In the genomic region with DNA sequence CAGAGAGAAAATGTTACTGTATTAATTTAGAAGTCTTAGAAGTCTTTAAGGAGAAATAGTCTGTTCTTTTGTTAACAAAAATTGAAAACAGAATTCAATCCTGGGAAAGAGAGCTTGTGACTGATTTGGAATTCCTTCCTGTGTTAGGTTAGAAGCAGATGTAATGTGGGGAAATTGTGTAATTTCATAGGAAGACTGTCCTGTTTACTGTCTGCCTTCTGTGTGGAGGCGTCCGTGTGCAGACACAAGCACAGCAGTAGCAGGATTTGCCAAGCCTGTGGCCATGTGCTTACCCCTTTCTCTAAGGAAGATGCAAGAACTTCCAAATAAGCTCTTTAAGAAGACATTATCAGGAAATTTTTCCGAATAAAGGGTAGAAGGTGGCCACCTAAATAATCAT, we compare ENCODE assay signal across 1 cellular context.
TF ChIP-seq lines count a peak whose summit lies in the region.

No MANE protein-coding gene starts in this region.

TF ChIP-seq in IMR-90, 13 proteins besides CTCF, POLR2A, EP300 and RAD21 (continued from another document):
- TF ChIP-seq, protein P1, sequence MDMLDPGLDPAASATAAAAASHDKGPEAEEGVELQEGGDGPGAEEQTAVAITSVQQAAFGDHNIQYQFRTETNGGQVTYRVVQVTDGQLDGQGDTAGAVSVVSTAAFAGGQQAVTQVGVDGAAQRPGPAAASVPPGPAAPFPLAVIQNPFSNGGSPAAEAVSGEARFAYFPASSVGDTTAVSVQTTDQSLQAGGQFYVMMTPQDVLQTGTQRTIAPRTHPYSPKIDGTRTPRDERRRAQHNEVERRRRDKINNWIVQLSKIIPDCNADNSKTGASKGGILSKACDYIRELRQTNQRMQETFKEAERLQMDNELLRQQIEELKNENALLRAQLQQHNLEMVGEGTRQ (IDR thresholded peaks at IDR 0.05; ENCODE audit: low read depth, low read length) = no peak
- TF ChIP-seq MXI1 (IDR thresholded peaks at IDR 0.05; ENCODE audit: borderline replicate concordance, low read depth, low read length) = peak; percentile 19; the same call in 1 of the 2 replicates
- TF ChIP-seq, protein P2, sequence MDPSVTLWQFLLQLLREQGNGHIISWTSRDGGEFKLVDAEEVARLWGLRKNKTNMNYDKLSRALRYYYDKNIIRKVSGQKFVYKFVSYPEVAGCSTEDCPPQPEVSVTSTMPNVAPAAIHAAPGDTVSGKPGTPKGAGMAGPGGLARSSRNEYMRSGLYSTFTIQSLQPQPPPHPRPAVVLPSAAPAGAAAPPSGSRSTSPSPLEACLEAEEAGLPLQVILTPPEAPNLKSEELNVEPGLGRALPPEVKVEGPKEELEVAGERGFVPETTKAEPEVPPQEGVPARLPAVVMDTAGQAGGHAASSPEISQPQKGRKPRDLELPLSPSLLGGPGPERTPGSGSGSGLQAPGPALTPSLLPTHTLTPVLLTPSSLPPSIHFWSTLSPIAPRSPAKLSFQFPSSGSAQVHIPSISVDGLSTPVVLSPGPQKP (IDR thresholded peaks at IDR 0.05; ENCODE audit: borderline replicate concordance, low read depth, low read length) = no peak
